8 cellular contexts compared by ENCODE assay signal in the genomic region with DNA sequence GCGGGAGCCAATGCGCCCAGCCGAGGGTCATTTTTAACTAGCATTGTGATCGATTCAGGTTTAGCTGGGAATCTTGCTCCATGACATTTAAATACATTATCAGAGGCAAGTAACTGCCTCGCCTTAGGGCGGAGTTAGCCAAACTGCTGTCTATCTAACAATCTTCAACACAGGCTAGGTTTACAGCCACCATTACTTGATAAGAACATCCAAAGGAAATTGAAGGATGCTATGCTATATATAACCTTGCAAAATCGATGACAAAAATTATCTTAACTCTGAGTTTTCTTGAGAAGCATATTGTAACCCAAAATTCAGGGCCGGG. TPM values are rescaled to one million over a fixed set of nuclear protein-coding genes. Genes with fewer than 3 reads are reported as not detected.
A peak's percentile ranks its signal among the peaks of the same experiment; 100 is the strongest.
DNase-seq lines count a peak whose midpoint lies in the region; ATAC-seq and TF ChIP-seq lines count a peak whose summit lies in the region.

No MANE protein-coding gene starts in this region.

- H3K36me3 ChIP-seq in esophagus muscularis mucosa, result peaks cover 5 to 13% (median 8%) of the 10 kb centered on the region in 4 donors
- H3K36me3 ChIP-seq in rectal smooth muscle tissue (ENCODE audit: control insufficient read depth, insufficient read depth, low read length), result peaks cover 2% of the 10 kb centered on the region

- H3K27me3 ChIP-seq in esophagus muscularis mucosa (no peaks in the 10 kb centered on the region), rectal smooth muscle tissue (ENCODE audit: control insufficient read depth, insufficient read depth, low read length) (no peaks in the 10 kb centered on the region)

- DNase-seq in RKO (ENCODE audit: low spot score), result peak; percentile 32
- DNase-seq in esophagus muscularis mucosa (ENCODE audit: extremely low spot score), result no peak
- no peak for DNase-seq in NCI-H446 (lab: John Stamatoyannopoulos, UW)
- no peak for DNase-seq in SK-N-DZ (ENCODE audit: low spot score)

- ATAC-seq in HG02763 (IDR thresholded peaks at IDR 0.05; ENCODE audit: unreplicated experiment) (no peak), GM21447 (IDR thresholded peaks at IDR 0.05; ENCODE audit: unreplicated experiment) (no peak)

- no peak overlapping the region for H3K9ac ChIP-seq in rectal smooth muscle tissue (ENCODE audit: low read length)

- 59% methylated on average over 5 of the region's 8 CpGs for WGBS in esophagus muscularis mucosa

- TF ChIP-seq EP300 in esophagus muscularis mucosa (IDR thresholded peaks at IDR 0.05), result no peak

- intact Hi-C loops in esophagus muscularis mucosa (cut with DNase I), result no loop called here

- TF ChIP-seq POLR2A in esophagus muscularis mucosa (IDR thresholded peaks at IDR 0.05; ENCODE audit: low read depth), result no peak

- H3K4me1 ChIP-seq in esophagus muscularis mucosa, result peaks cover 23 to 28% (median 26%) of the 10 kb centered on the region in 4 donors
- H3K4me1 ChIP-seq in rectal smooth muscle tissue (ENCODE audit: control insufficient read depth, insufficient read depth, low read length), result peaks cover 9% of the 10 kb centered on the region

- H3K27ac ChIP-seq in esophagus muscularis mucosa (replicated peaks in 1 of 4) (peak overlapping the region; percentile 96 to 98 (median 98)), rectal smooth muscle tissue (ENCODE audit: low read depth, low read length) (peak overlapping the region; percentile 93)

- TF ChIP-seq CTCF in esophagus muscularis mucosa (IDR thresholded peaks at IDR 0.05), result no peak

- H3K4me3 ChIP-seq in GM08714 (ENCODE audit: low read length) (peak overlapping the region; percentile 99), esophagus muscularis mucosa (peak overlapping the region; percentile 85 to 95 (median 92)), rectal smooth muscle tissue (ENCODE audit: low read length) (peak overlapping the region; percentile 79)

- H3K9me3 ChIP-seq in esophagus muscularis mucosa, result no peaks in the 10 kb centered on the region

RNA-seq across cellular contexts. Expression of gene TFRC, which starts 1.4 kb away (rescaled TPM):
- 10 to 100 TPM; 47.5 to 81.3 (median 57.7) TPM for total RNA-seq in esophagus muscularis mucosa
- 113 and 119 TPM in 2 replicates for polyA plus RNA-seq in SK-N-DZ (2014; cell fraction: cytosol; rRNA removed)
- polyA plus RNA-seq in SK-N-DZ (2014; cell fraction: nucleus; rRNA removed), result 107 and 138 TPM in 2 replicates
